In the genomic region with DNA sequence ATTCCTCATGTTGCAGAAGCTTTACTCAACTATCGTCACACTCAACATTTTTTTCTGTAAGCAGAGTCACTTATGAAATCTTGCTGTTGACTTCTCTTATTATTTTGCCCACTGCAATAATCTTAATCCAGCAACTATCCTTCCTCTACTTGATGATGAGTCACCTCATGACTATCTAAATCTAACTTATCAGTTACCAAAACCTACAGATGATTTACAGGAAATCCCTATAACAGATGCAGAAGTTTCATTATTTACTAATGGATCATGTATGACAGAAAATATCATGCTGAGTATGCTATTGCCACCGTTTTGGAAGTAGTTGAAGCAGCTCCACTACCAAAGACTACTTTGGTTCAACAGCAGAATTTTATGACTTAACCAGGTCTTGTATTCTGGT, we compare ENCODE assay signal across 17 cellular contexts.
"Had no signal": no experiment of that assay in that cellular context is flagged by ENCODE, and none has a peak within 500 bp of the region (broad histone marks: within the 10 kb centered on the region; RNA-seq: fewer than 3 reads in every experiment).

No MANE protein-coding gene starts in this region.

- H3K36me3 ChIP-seq: neural progenitor cell, pancreas, tibial artery, uterus had no signal

- H3K9me3 ChIP-seq: pancreas, tibial artery, uterus had no signal

- DNase-seq: activated naive CD4-positive, alpha-beta T cell treated with Interleukin-2 at 50 U/mL for 16 hours; aorta; cerebellar nuclear complex; dermis blood vessel endothelial cell; islet precursor cell; mammary epithelial cell; naive B cell; pancreas; stimulated activated CD4-positive, alpha-beta T cell treated with anti-CD3 and anti-CD28 coated beads, Interleukin-15, amount 100 ng/mL, for 24 hours; stimulated activated CD4-positive, alpha-beta T cell treated with anti-CD3 and anti-CD28 coated beads, Interleukin-4, amount 100 ng/mL, for 24 hours; stimulated activated naive CD4-positive, alpha-beta T cell; T-helper 17 cell; tibial artery; uterus had no signal

- H3K27ac ChIP-seq: neural progenitor cell, pancreas, tibial artery, uterus had no signal

- ATAC-seq: activated T-helper 17 cell treated with anti-CD3 and anti-CD28 coated beads, Interleukin-2, amount 50 U/mL, for 72 hours; left lobe of liver; pancreas; T-helper 17 cell had no signal

- H3K4me2 ChIP-seq: neural progenitor cell had no signal

- H3K9ac ChIP-seq: neural progenitor cell had no signal

- H3K4me1 ChIP-seq: pancreas, tibial artery, uterus had no signal

- H2AFZ ChIP-seq: neural progenitor cell had no signal

- H3K4me3 ChIP-seq: neural progenitor cell, pancreas, tibial artery, uterus had no signal

- H3K27me3 ChIP-seq: neural progenitor cell, pancreas, tibial artery, uterus had no signal
